Comparison of ENCODE assay signal across 8 cellular contexts in genomic region chr2:70132244-70133126, GRCh38. TPM values are rescaled to one million over a fixed set of nuclear protein-coding genes. Genes with fewer than 3 reads are reported as not detected.
DNase-seq lines count a peak whose midpoint lies in the region; ATAC-seq and TF ChIP-seq lines count a peak whose summit lies in the region.

No MANE protein-coding gene starts in this region.

- H3K4me3 ChIP-seq in fibroblast of the aortic adventitia (ENCODE audit: low read depth, low read length): peak overlapping the region; percentile 38

- peaks cover 53% of the 10 kb centered on the region for H3K36me3 Mint-ChIP-seq in activated T-helper 17 cell treated with anti-CD3 and anti-CD28 coated beads, Interleukin-2, amount 50 U/mL, for 72 hours (ENCODE audit: low read depth)

- no peaks in the 10 kb centered on the region for H3K27me3 Mint-ChIP-seq in activated T-helper 17 cell treated with anti-CD3 and anti-CD28 coated beads, Interleukin-2, amount 50 U/mL, for 72 hours

- H3K9me3 Mint-ChIP-seq in activated T-helper 17 cell treated with anti-CD3 and anti-CD28 coated beads, Interleukin-2, amount 50 U/mL, for 72 hours: peaks cover 2% of the 10 kb centered on the region

- H3K27ac Mint-ChIP-seq in activated T-helper 17 cell treated with anti-CD3 and anti-CD28 coated beads, Interleukin-2, amount 50 U/mL, for 72 hours: peak overlapping the region; percentile 99

- DNase-seq in AG20443 (ENCODE audit: low spot score) (peak; percentile 59), NCI-H2171 (lab: John Stamatoyannopoulos, UW) (peak; percentile 82), fibroblast of the aortic adventitia (ENCODE audit: low read depth) (peak; percentile 72), nucleus accumbens (lab: John Stamatoyannopoulos, UW) (peak in 38 of 56 donors; percentile 17 to 79 (median 51)), MV-4-11 (lab: John Stamatoyannopoulos, UW) (no peak)

- peak; percentile 34 for ATAC-seq in GM18508 (IDR thresholded peaks at IDR 0.05; ENCODE audit: insufficient read depth, unreplicated experiment)
- peak; percentile 37 for ATAC-seq in HG03066 (IDR thresholded peaks at IDR 0.05; ENCODE audit: low read depth, unreplicated experiment)
- ATAC-seq in activated T-helper 17 cell treated with anti-CD3 and anti-CD28 coated beads, Interleukin-2, amount 50 U/mL, for 72 hours (replicated peaks): peak; percentile 44

- no peak for TF ChIP-seq CTCF in fibroblast of the aortic adventitia (IDR thresholded peaks at IDR 0.05; ENCODE audit: insufficient read depth, low read length)

- peak overlapping the region; percentile 93 for H3K4me3 Mint-ChIP-seq in activated T-helper 17 cell treated with anti-CD3 and anti-CD28 coated beads, Interleukin-2, amount 50 U/mL, for 72 hours

- H3K4me1 Mint-ChIP-seq in activated T-helper 17 cell treated with anti-CD3 and anti-CD28 coated beads, Interleukin-2, amount 50 U/mL, for 72 hours: peaks cover 46% of the 10 kb centered on the region

RNA-seq across cellular contexts. Expression of gene PCBP1, which starts 45.2 kb away (rescaled TPM):
- 100 to 1,000 TPM; 385 to 468 TPM for total RNA-seq in activated T-helper 17 cell treated with anti-CD3 and anti-CD28 coated beads, Interleukin-2, amount 50 U/mL, for 72 hours
- 13.0 and 68.5 TPM in 2 replicates for total RNA-seq in fibroblast of the aortic adventitia (ENCODE audit: low replicate concordance)

RNA-seq across cellular contexts. Expression of gene C2orf42, which starts 58.3 kb away (rescaled TPM):
- 10 to 100 TPM; 24.0 to 37.3 TPM for total RNA-seq in activated T-helper 17 cell treated with anti-CD3 and anti-CD28 coated beads, Interleukin-2, amount 50 U/mL, for 72 hours
- 12.8 and 26.9 TPM in 2 replicates for total RNA-seq in fibroblast of the aortic adventitia (ENCODE audit: low replicate concordance)
